ENCODE assay signal across 1 cellular context in genomic region chr9:20408513-20408912, GRCh38.
TF ChIP-seq lines count a peak whose summit lies in the region.

No MANE protein-coding gene starts in this region.

TF ChIP-seq in H1, 55 proteins besides CTCF, POLR2A, EP300 and RAD21 (continued from another document):
- TF ChIP-seq ATF2 (IDR thresholded peaks at IDR 0.05; ENCODE audit: low read length) (no peak), EZH2 (IDR thresholded peaks at IDR 0.05; ENCODE audit: low read depth, low read length, severe bottlenecking) (no peak), SIX5 (IDR thresholded peaks at IDR 0.05; ENCODE audit: low read depth, low read length) (no peak), KDM1A (IDR thresholded peaks at IDR 0.05; ENCODE audit: borderline replicate concordance, low read length) (no peak), TAF7 (optimal IDR thresholded peaks at IDR 0.05; ENCODE audit: borderline replicate concordance, low read depth, low read length) (no peak)
